14 cellular contexts compared by ENCODE assay signal in the genomic region with DNA sequence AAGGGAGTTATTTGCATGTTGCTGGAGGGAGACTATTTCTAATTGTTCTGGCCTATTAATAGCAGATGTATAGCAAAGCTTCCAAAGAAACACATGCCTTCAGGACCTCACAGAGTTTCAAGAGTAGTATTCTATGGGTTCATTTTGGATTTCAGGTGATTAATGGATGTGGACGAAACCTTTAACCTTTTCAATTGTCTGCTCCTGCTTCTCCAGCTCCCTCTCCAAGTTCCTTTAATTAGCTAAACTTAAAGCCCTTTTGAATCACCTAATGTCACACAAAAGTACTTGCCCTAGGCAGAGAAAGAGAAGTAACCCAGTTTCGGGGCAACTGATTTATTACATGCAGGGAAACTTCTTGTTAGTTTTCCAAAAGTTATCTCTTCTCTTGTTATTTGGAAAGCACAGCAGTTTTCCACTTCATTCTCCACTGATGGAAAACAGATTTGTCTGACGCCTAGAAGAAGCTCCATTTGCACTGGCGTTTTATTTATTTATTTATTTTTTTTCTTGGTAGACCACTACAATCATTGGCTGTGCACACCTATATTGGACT.
"Had no signal": no experiment of that assay in that cellular context is flagged by ENCODE, and none has a peak within 500 bp of the region (broad histone marks: within the 10 kb centered on the region; RNA-seq: fewer than 3 reads in every experiment).

No MANE protein-coding gene starts in this region.

- H3K4me3 ChIP-seq: breast epithelium, hepatocyte, thoracic aorta had no signal

- H3K27ac ChIP-seq: breast epithelium, hepatocyte, parathyroid adenoma, thoracic aorta had no signal

- DNase-seq: activated B cell treated with CpG ODN at 0.5 μM for 24 hours; activated CD4-positive, alpha-beta T cell treated with anti-CD3 and anti-CD28 coated beads for 48 hours; activated naive CD4-positive, alpha-beta T cell; anterior cingulate cortex; islet precursor cell; mammary epithelial cell; stimulated activated CD4-positive, alpha-beta T cell treated with anti-CD3 and anti-CD28 coated beads, Interleukin-12 subunit alpha, Interleukin-12 subunit beta, amount 100 ng/mL, for 4 hours; stimulated activated CD4-positive, alpha-beta T cell treated with anti-CD3 and anti-CD28 coated beads, Interleukin-2, amount 100 ng/mL, for 24 hours had no signal

- H2AFZ ChIP-seq: hepatocyte, parathyroid adenoma had no signal

- H3K4me2 ChIP-seq: hepatocyte had no signal

- H3K9me3 ChIP-seq: breast epithelium, neutrophil, thoracic aorta had no signal

- H3K36me3 ChIP-seq: breast epithelium, neutrophil, thoracic aorta had no signal

- ATAC-seq: left lobe of liver had no signal

- H3K9ac ChIP-seq: parathyroid adenoma had no signal

- H3K79me2 ChIP-seq: hepatocyte, parathyroid adenoma had no signal

- H3K4me1 ChIP-seq: breast epithelium, parathyroid adenoma had no signal

- H3K27me3 ChIP-seq: breast epithelium, neutrophil had no signal
